In the genomic region with DNA sequence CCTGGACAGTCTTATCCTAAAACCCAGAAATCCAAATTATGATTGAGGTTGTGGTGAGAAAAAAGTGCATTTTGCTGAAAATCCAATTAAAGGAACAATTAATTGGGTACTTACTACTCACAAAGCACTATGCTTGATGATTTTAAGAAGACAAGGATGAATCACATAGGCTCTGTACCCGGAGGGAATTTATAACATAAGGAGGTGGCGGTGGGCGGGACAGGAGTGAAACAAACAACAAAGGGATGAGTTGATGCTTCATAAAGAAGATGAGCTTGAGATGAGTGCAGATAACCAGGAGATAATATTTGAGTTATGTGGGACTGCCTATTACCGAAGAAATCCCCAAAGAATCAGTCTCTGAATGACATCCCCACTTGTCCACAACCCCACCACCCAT, we compare ENCODE assay signal across 22 cellular contexts.
DNase-seq lines count a peak whose midpoint lies in the region; ATAC-seq and TF ChIP-seq lines count a peak whose summit lies in the region.
"Had no signal": no experiment of that assay in that cellular context is flagged by ENCODE, and none has a peak within 500 bp of the region (broad histone marks: within the 10 kb centered on the region; RNA-seq: fewer than 3 reads in every experiment).

No MANE protein-coding gene starts in this region.

- H3K4me3 ChIP-seq in epithelial cell of esophagus (ENCODE audit: low read length), result no peak overlapping the region
- H3K4me3 ChIP-seq: A549, GM12878, GM23338 had no signal

- DNase-seq in D341Med (ENCODE audit: low spot score) (peak; percentile 46), NCI-H82 treated with DMSO at 0.1 percent for 48 hours (lab: John Stamatoyannopoulos, UW; ENCODE audit: unreplicated experiment) (peak; percentile 57), epithelial cell of esophagus (ENCODE audit: low read depth) (peak; percentile 51), occipital lobe (lab: John Stamatoyannopoulos, UW) (peak; percentile 12), T-helper 1 cell (no peak)
- DNase-seq: 8988T; ACHN; AML-193; C1 segment of cervical spinal cord; Caco-2; CD4-positive, alpha-beta memory T cell; DMS 273 treated with DMSO at 0.1 percent for 48 hours; DMS79; EL; GDM1; H9 had no signal

- ATAC-seq in GM18498 (IDR thresholded peaks at IDR 0.05; ENCODE audit: unreplicated experiment) (no peak), HG02763 (IDR thresholded peaks at IDR 0.05; ENCODE audit: unreplicated experiment) (no peak)
- ATAC-seq: A549, GM12878, GM23338, HCT116 had no signal

- TF ChIP-seq CTCF in epithelial cell of esophagus (IDR thresholded peaks at IDR 0.05; ENCODE audit: insufficient read depth, low read depth, low read length, missing control alignments), result no peak

Comparison
In these comparisons a context has a peak if more than half of its experiments do, and no peak if none do; other contexts are left out.
1. DNase-seq: peak in D341Med (single experiment), NCI-H82 treated with DMSO at 0.1 percent for 48 hours (single experiment), epithelial cell of esophagus (single experiment) and occipital lobe (single experiment); none in T-helper 1 cell (0 of 5).